In genomic region chr4:99351487-99351886, GRCh38 we compare ENCODE assay signal across 27 cellular contexts. TPM values are rescaled to one million over a fixed set of nuclear protein-coding genes. Genes with fewer than 3 reads are reported as not detected.
"Had no signal": no experiment of that assay in that cellular context is flagged by ENCODE, and none has a peak within 500 bp of the region (broad histone marks: within the 10 kb centered on the region; RNA-seq: fewer than 3 reads in every experiment).

No MANE protein-coding gene starts in this region.

- ATAC-seq: activated T-cell treated with anti-CD3 and anti-CD28 coated beads, Interleukin-2, amount 50 U/mL, for 4 hours; K562; Panc1 had no signal

- H3K36me3 ChIP-seq: SJCRH30 had no signal

- FAIRE-seq: astrocyte, K562 had no signal

- H3K4me1 ChIP-seq: SJCRH30 had no signal

- H3K9me3 ChIP-seq: SJCRH30, SK-N-SH had no signal

- H3K27me3 ChIP-seq: SJCRH30 had no signal

- H3K4me3 ChIP-seq: K562, SJCRH30 had no signal

- H3K9ac ChIP-seq: SK-N-SH had no signal

- H3K27ac ChIP-seq: RWPE1, SJCRH30 had no signal

- DNase-seq: activated CD4-positive, alpha-beta memory T cell treated with anti-CD3 and anti-CD28 coated beads for 36 hours; activated CD4-positive, alpha-beta T cell treated with anti-CD3 and anti-CD28 coated beads, Interleukin-2, amount 10 ng/mL, durations not matched to agents 7 days and 5 days; activated CD4-positive, CD25-positive, alpha-beta regulatory T cell; activated CD8-positive, alpha-beta memory T cell treated with anti-CD3 and anti-CD28 coated beads for 24 hours; activated effector memory CD4-positive, alpha-beta T cell treated with anti-CD3 and anti-CD28 coated beads, Interleukin-2, amount 50 U/mL, for 16 hours; activated naive CD4-positive, alpha-beta T cell treated with anti-CD3 and anti-CD28 coated beads for 36 hours; activated T-cell treated with anti-CD3 and anti-CD28 coated beads, Interleukin-2, amount 50 U/mL, for 4 hours; amygdala; Karpas-422; MM.1S; NCI-H1105; NCI-H1436; NCI-H1694 treated with DMSO at 0.1 percent for 48 hours; NCI-H2029 treated with DMSO at 0.1 percent for 48 hours; NCI-H510A treated with DMSO at 0.1 percent for 48 hours; NCI-H69; NK-92 treated with Interleukin-12 subunit alpha and Interleukin-12 subunit beta, amount 100 ng/mL, for 24 hours; OCI-M1; Right ventricle myocardium superior; SJCRH30; SK-N-SH; T-helper 1 cell had no signal

RNA-seq across cellular contexts. Expression of gene ADH1C, which starts 1.1 kb away (rescaled TPM):
- total RNA-seq: activated CD4-positive, alpha-beta memory T cell treated with anti-CD3 and anti-CD28 coated beads for 36 hours; activated CD4-positive, alpha-beta T cell treated with anti-CD3 and anti-CD28 coated beads, Interleukin-2, amount 10 ng/mL, durations not matched to agents 7 days and 5 days; activated naive CD4-positive, alpha-beta T cell treated with anti-CD3 and anti-CD28 coated beads for 36 hours; astrocyte; SJCRH30; T-helper 2 cell treated with Interferon-gamma antibody and Interleukin-4, amounts not matched to agents 100 ng/mL and 5 ng/mL, for 36 hours had no signal
- polyA plus RNA-seq: K562, SK-N-SH had no signal

RNA-seq across cellular contexts. Expression of gene ADH1B, which starts 30.3 kb away (rescaled TPM):
- total RNA-seq: activated CD4-positive, alpha-beta memory T cell treated with anti-CD3 and anti-CD28 coated beads for 36 hours; activated CD4-positive, alpha-beta T cell treated with anti-CD3 and anti-CD28 coated beads, Interleukin-2, amount 10 ng/mL, durations not matched to agents 7 days and 5 days; activated naive CD4-positive, alpha-beta T cell treated with anti-CD3 and anti-CD28 coated beads for 36 hours; astrocyte; SJCRH30; T-helper 2 cell treated with Interferon-gamma antibody and Interleukin-4, amounts not matched to agents 100 ng/mL and 5 ng/mL, for 36 hours had no signal
- polyA plus RNA-seq: K562, SK-N-SH had no signal
